In the genomic region with DNA sequence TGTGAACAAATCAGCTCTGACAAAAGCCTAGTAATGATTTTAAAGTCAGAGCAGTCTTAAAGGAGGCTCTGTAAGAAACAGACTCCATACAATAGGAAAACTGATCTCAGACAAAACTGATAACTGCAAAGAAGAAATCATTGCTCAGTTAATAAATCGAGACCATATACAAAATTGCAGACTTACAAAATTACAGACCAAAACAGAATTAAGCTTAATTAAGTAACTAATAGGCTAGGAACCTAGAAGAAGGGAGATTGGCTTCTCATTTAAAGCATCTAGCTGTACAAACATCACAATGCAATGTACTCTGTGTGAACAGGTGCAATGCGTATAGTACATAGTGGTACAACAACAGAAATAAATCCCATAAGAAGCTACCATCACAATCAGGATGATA, we compare ENCODE assay signal across 8 cellular contexts.
A peak's percentile ranks its signal among the peaks of the same experiment; 100 is the strongest.
DNase-seq lines count a peak whose midpoint lies in the region; ATAC-seq and TF ChIP-seq lines count a peak whose summit lies in the region.

No MANE protein-coding gene starts in this region.

- H3K4me1 ChIP-seq in DND-41 (ENCODE audit: insufficient read depth, low read length) (peaks cover 42% of the 10 kb centered on the region), rectal smooth muscle tissue (ENCODE audit: control insufficient read depth, insufficient read depth, low read length) (peaks cover 6% of the 10 kb centered on the region)

- in situ Hi-C loops in GM13977 (cut with MboI; ENCODE audit: low pct_unique_long_range_greater_than_20kb, low sequenced_read_pairs, unreplicated experiment) = no loop called here

- H3K4me2 ChIP-seq in DND-41 (ENCODE audit: insufficient read depth, low read length) = peak overlapping the region; percentile 77

- no peaks in the 10 kb centered on the region for H3K9me3 ChIP-seq in DND-41 (ENCODE audit: insufficient read depth, low read length, severe bottlenecking)

- DNase-seq in DND-41 = no peak
- peak; percentile 49 for DNase-seq in NCI-H1436 (lab: John Stamatoyannopoulos, UW)
- no peak for DNase-seq in coronary artery (ENCODE audit: low spot score)
- DNase-seq in GM13977 (ENCODE audit: low spot score) = no peak
- no peak for DNase-seq in SW480 (ENCODE audit: low spot score)
- DNase-seq in activated CD8-positive, alpha-beta memory T cell treated with anti-CD3 and anti-CD28 coated beads, Interleukin-2, amount 50 U/mL, for 48 hours = no peak

- peak overlapping the region; percentile 85 for H2AFZ ChIP-seq in DND-41 (ENCODE audit: low read depth, low read length)

- H3K4me3 ChIP-seq in DND-41 (ENCODE audit: low read depth in 1 of 2, low read length in 2 of 2) (peak overlapping the region; percentile 44 to 67), coronary artery (peak overlapping the region; percentile 48), rectal smooth muscle tissue (ENCODE audit: low read length) (peak overlapping the region; percentile 51)

- H3K9ac ChIP-seq in DND-41 (ENCODE audit: low read depth, low read length) = peak overlapping the region; percentile 57
- no peak overlapping the region for H3K9ac ChIP-seq in rectal smooth muscle tissue (ENCODE audit: low read length)

- H3K27me3 ChIP-seq in DND-41 (ENCODE audit: insufficient read depth, low read length, poor library complexity) = no peaks in the 10 kb centered on the region
- no peaks in the 10 kb centered on the region for H3K27me3 ChIP-seq in rectal smooth muscle tissue (ENCODE audit: control insufficient read depth, insufficient read depth, low read length)

- TF ChIP-seq CTCF in DND-41 (IDR thresholded peaks at IDR 0.05; ENCODE audit: borderline replicate concordance, extremely low read depth, low read length, poor library complexity, severe bottlenecking) (no peak), coronary artery (IDR thresholded peaks at IDR 0.05) (no peak), GM13977 (IDR thresholded peaks at IDR 0.05; ENCODE audit: extremely low read depth, insufficient read depth, missing control alignments) (no peak)

- H4K20me1 ChIP-seq in DND-41 (ENCODE audit: insufficient read depth, low read length) = no peaks in the 10 kb centered on the region

- ATAC-seq in DND-41 (ENCODE audit: insufficient read depth, low read depth) (peak; percentile 9; the same call in 2 of the 3 replicates), GM21423 (IDR thresholded peaks at IDR 0.05; ENCODE audit: unreplicated experiment) (no peak)

- H3K79me2 ChIP-seq in DND-41 (ENCODE audit: insufficient read depth, low read length) = peaks cover 28% of the 10 kb centered on the region

- H3K27ac ChIP-seq in DND-41 (ENCODE audit: low read length) (peak overlapping the region; percentile 84), coronary artery (no peak overlapping the region), rectal smooth muscle tissue (ENCODE audit: low read depth, low read length) (no peak overlapping the region)

- H3K36me3 ChIP-seq in DND-41 (ENCODE audit: insufficient read depth, low read length) (no peaks in the 10 kb centered on the region), rectal smooth muscle tissue (ENCODE audit: control insufficient read depth, insufficient read depth, low read length) (no peaks in the 10 kb centered on the region)
